Comparison of ENCODE assay signal across 33 cellular contexts in genomic region chr2:8414946-8415869, GRCh38.
DNase-seq lines count a peak whose midpoint lies in the region; ATAC-seq, FAIRE-seq and TF ChIP-seq lines count a peak whose summit lies in the region.
"Had no signal": no experiment of that assay in that cellular context is flagged by ENCODE, and none has a peak within 500 bp of the region (broad histone marks: within the 10 kb centered on the region; RNA-seq: fewer than 3 reads in every experiment).

No MANE protein-coding gene starts in this region.

- RAD21 ChIA-PET in GM12878 (lab: Charles Lee; ENCODE audit: unreplicated experiment): interaction anchor here (0.6 to 8.3 kb wide), 28 partner anchors 7 to 690 kb away, joined by 3 to 92 read pairs (median 4); partner anchors contain the start of gene ID2

- no peaks in the 10 kb centered on the region for H3F3A ChIP-seq in Loucy (ENCODE audit: low read depth)

- TF ChIP-seq CTCF in CD14-positive monocyte (IDR thresholded peaks at IDR 0.05) (no peak), Loucy (conservative IDR thresholded peaks at IDR 0.05; ENCODE audit: low read length) (no peak), GM12878 (IDR thresholded peaks at IDR 0.05 in 2 of 3, conservative IDR thresholded peaks at IDR 0.05 in 1 of 3; ENCODE audit: control insufficient read depth in 2 of 3, extremely low read depth in 1 of 3, insufficient read depth in 1 of 3, low read depth in 3 of 3, low read length in 3 of 3) (no peak)

- H3K9me3 ChIP-seq in Loucy (ENCODE audit: insufficient read depth, low read depth, low read length) (no peaks in the 10 kb centered on the region), GM12878 (replicated peaks; ENCODE audit: control insufficient read depth, insufficient read depth, low read length) (no peaks in the 10 kb centered on the region; the same call in 2 of the 3 replicates)
- H3K9me3 ChIP-seq in naive thymus-derived CD4-positive, alpha-beta T cell (ENCODE audit: control insufficient read depth in 2 of 3, low read length in 3 of 3): no peaks in the 10 kb centered on the region
- H3K9me3 ChIP-seq: Peyer's patch, right atrium auricular region, tibial nerve had no signal

- H2AFZ ChIP-seq in Loucy (ENCODE audit: low read length): 0 out of 2 replicates have a peak overlapping the region, but pooled peaks have one; percentile 16
- H2AFZ ChIP-seq in GM12878 (ENCODE audit: control insufficient read depth, low read depth, low read length): no peak overlapping the region

- POLR2A ChIA-PET in GM12878 (lab: Charles Lee): interaction anchor here (0.6 to 7.9 kb wide), 15 partner anchors 7 to 690 kb away, joined by 3 to 70 read pairs (median 4); partner anchors contain the start of gene ID2
- POLR2A ChIA-PET in naive thymus-derived CD4-positive, alpha-beta T cell (lab: Charles Lee): no interaction called here

- H3K36me3 ChIP-seq in Loucy (ENCODE audit: insufficient read depth, low read length): no peaks in the 10 kb centered on the region
- no peaks in the 10 kb centered on the region for H3K36me3 ChIP-seq in GM12878 (ENCODE audit: control insufficient read depth in 2 of 2, insufficient read depth in 2 of 2, low read length in 1 of 2)
- H3K36me3 ChIP-seq in naive thymus-derived CD4-positive, alpha-beta T cell (ENCODE audit: control insufficient read depth in 2 of 3, insufficient read depth in 3 of 3, low read length in 3 of 3): no peaks in the 10 kb centered on the region
- H3K36me3 ChIP-seq: cardiac muscle cell, Peyer's patch, right atrium auricular region, tibial nerve had no signal

- H3K4me3 ChIP-seq in Loucy (ENCODE audit: low read length, poor library complexity, severe bottlenecking) (no peak overlapping the region), GM12878 (no peak overlapping the region)
- H3K4me3 ChIP-seq in naive thymus-derived CD4-positive, alpha-beta T cell (ENCODE audit: low read length): no peak overlapping the region
- H3K4me3 ChIP-seq: cardiac muscle cell, Peyer's patch, right atrium auricular region, tibial nerve had no signal

- no peaks in the 10 kb centered on the region for H3K9me2 ChIP-seq in Loucy (replicated peaks; ENCODE audit: low read depth, low read length)

- H3K27me3 ChIP-seq in Loucy (ENCODE audit: insufficient read depth, low read length, poor library complexity, severe bottlenecking) (no peaks in the 10 kb centered on the region), GM12878 (replicated peaks in 1 of 2; ENCODE audit: control insufficient read depth in 2 of 2, insufficient read depth in 2 of 2, low read length in 1 of 2) (no peaks in the 10 kb centered on the region)
- peaks cover 0 to 3% of the 10 kb centered on the region in 2 donors for H3K27me3 ChIP-seq in naive thymus-derived CD4-positive, alpha-beta T cell (ENCODE audit: control insufficient read depth in 2 of 2, insufficient read depth in 2 of 2, low read length in 2 of 2)
- H3K27me3 ChIP-seq: cardiac muscle cell, Peyer's patch, right atrium auricular region, tibial nerve had no signal

- peaks cover 0 to 4% (median 0%) of the 10 kb centered on the region in 3 donors for H3K27me3 Mint-ChIP-seq in CD14-positive monocyte (ENCODE audit: low read depth in 3 of 3)
- peaks cover 0 to 33% (median 0%) of the 10 kb centered on the region in 5 donors for H3K27me3 Mint-ChIP-seq in naive thymus-derived CD4-positive, alpha-beta T cell

- TF ChIP-seq RAD21 in GM12878 (IDR thresholded peaks at IDR 0.05; ENCODE audit: insufficient read depth, low read depth, low read length): no peak

- no peak for FAIRE-seq in GM12878 (lab: Jason Lieb, UNC)
- FAIRE-seq: astrocyte, colon had no signal

- CTCF ChIA-PET in GM12878 (lab: Yijun Ruan, JAX): interaction anchor here (0.9 to 3.0 kb wide), 7 partner anchors 10 to 272 kb away, joined by 3 to 9 read pairs (median 5); no protein-coding TSS in a partner anchor
- CTCF ChIA-PET in naive thymus-derived CD4-positive, alpha-beta T cell (lab: Charles Lee): interaction anchor here (0.6 kb wide), 1 partner anchor 1309 kb away, joined by 3 read pairs; no protein-coding TSS in a partner anchor

- no peaks in the 10 kb centered on the region for H3K79me2 ChIP-seq in Loucy (ENCODE audit: insufficient read depth, low read length)
- H3K79me2 ChIP-seq in GM12878 (ENCODE audit: control insufficient read depth, insufficient read depth, low read length): no peaks in the 10 kb centered on the region

- SMC1A ChIA-PET in GM12878 (lab: Charles Lee; ENCODE audit: uncharacterized antibody, unreplicated experiment): interaction anchor here (0.6 to 20.6 kb wide), 36 partner anchors 8 to 987 kb away, joined by 3 to 352 read pairs (median 4); no protein-coding TSS in a partner anchor

- H3K27ac Mint-ChIP-seq in CD14-positive monocyte: peak overlapping the region; percentile 64 to 94 (median 86)
- H3K27ac Mint-ChIP-seq in naive thymus-derived CD4-positive, alpha-beta T cell: no peak overlapping the region
- H3K27ac Mint-ChIP-seq: activated naive CD8-positive, alpha-beta T cell treated with anti-CD3 and anti-CD28 coated beads, Interleukin-2, amount 50 U/mL, for 24 hours; B cell; H9; IgD-negative memory B cell; T-helper 2 cell treated with Interferon-gamma antibody and Interleukin-4, amounts not matched to agents 5 μg/mL and 100 μg/mL, for 36 hours had no signal

- H3K36me3 Mint-ChIP-seq in CD14-positive monocyte: peaks cover 2 to 3% of the 10 kb centered on the region in 2 donors
- H3K36me3 Mint-ChIP-seq in naive thymus-derived CD4-positive, alpha-beta T cell: peaks cover 0 to 9% (median 0%) of the 10 kb centered on the region in 5 donors
- H3K36me3 Mint-ChIP-seq: IgD-negative memory B cell had no signal

- H3K4me1 Mint-ChIP-seq in CD14-positive monocyte: peaks cover 57% of the 10 kb centered on the region
- H3K4me1 Mint-ChIP-seq in naive thymus-derived CD4-positive, alpha-beta T cell: peaks cover 0 to 8% (median 0%) of the 10 kb centered on the region in 7 donors
- H3K4me1 Mint-ChIP-seq: B cell had no signal

- H3K9ac ChIP-seq in Loucy (ENCODE audit: low read depth, low read length, poor library complexity, severe bottlenecking) (no peak overlapping the region), GM12878 (ENCODE audit: control insufficient read depth, insufficient read depth, low read length) (no peak overlapping the region)

- H3K4me3 Mint-ChIP-seq in CD14-positive monocyte: peak overlapping the region; percentile 60 to 61
- no peak overlapping the region for H3K4me3 Mint-ChIP-seq in naive thymus-derived CD4-positive, alpha-beta T cell
- H3K4me3 Mint-ChIP-seq: activated naive CD8-positive, alpha-beta T cell treated with anti-CD3 and anti-CD28 coated beads, Interleukin-2, amount 50 U/mL, for 24 hours; B cell; H9; IgD-negative memory B cell; T-helper 2 cell treated with Interferon-gamma antibody and Interleukin-4, amounts not matched to agents 5 μg/mL and 100 μg/mL, for 36 hours had no signal

- intact Hi-C loops in CD14-positive monocyte (cut with micrococcal nuclease) (loop anchor here (10.0 kb wide), 3 partner anchors 60 to 270 kb away; partner anchors contain the start of gene ID2 (in 1 of the 2)), GM12878 (cut with micrococcal nuclease; ENCODE audit: unreplicated experiment) (no loop called here)
- intact Hi-C loops in naive thymus-derived CD4-positive, alpha-beta T cell (cut with micrococcal nuclease): no loop called here

- BruUV-seq in GM12878 (replicated peaks; lab: Mats Ljungman, UMichigan): TSS peak; percentile 44

- 8% methylated on average over 13 of the region's 13 CpGs for WGBS in GM12878 (ENCODE audit: insufficient coverage, insufficient replicate concordance, low lambda C conversion rate, missing lambda C conversion rate)

- 0 out of 2 replicates have a peak overlapping the region, but pooled peaks have one; percentile 0 for H3K27ac ChIP-seq in GM12878 (ENCODE audit: control insufficient read depth, insufficient read depth)
- no peak overlapping the region for H3K27ac ChIP-seq in naive thymus-derived CD4-positive, alpha-beta T cell (ENCODE audit: low read depth, low read length)
- H3K27ac ChIP-seq: cardiac muscle cell, Peyer's patch, right atrium auricular region, tibial nerve had no signal

- H4K20me1 ChIP-seq in Loucy (ENCODE audit: insufficient read depth, low read length, poor library complexity, severe bottlenecking) (no peaks in the 10 kb centered on the region), GM12878 (ENCODE audit: control insufficient read depth, insufficient read depth) (no peaks in the 10 kb centered on the region; the same call in 1 of the 2 replicates)

- in situ Hi-C loops in GM12878 (cut with MboI): no loop called here

- peaks cover 0 to 2% (median 0%) of the 10 kb centered on the region in 7 donors for H3K9me3 Mint-ChIP-seq in CD14-positive monocyte
- H3K9me3 Mint-ChIP-seq in naive thymus-derived CD4-positive, alpha-beta T cell: peaks cover 0 to 4% (median 0%) of the 10 kb centered on the region in 11 donors
- H3K9me3 Mint-ChIP-seq: H9; T-helper 2 cell treated with Interferon-gamma antibody and Interleukin-4, amounts not matched to agents 5 μg/mL and 100 μg/mL, for 36 hours had no signal

- TF ChIP-seq POLR2A in GM12878 (IDR thresholded peaks at IDR 0.05; ENCODE audit: low read depth, low read length): no peak

- peak; percentile 56 for ATAC-seq in GM12878
- ATAC-seq in naive thymus-derived CD4-positive, alpha-beta T cell: peak; percentile 57
- ATAC-seq: activated naive CD8-positive, alpha-beta T cell treated with anti-CD3 and anti-CD28 coated beads, Interleukin-2, amount 50 U/mL, for 24 hours; left cardiac atrium had no signal

- peaks cover 45% of the 10 kb centered on the region for H3K4me1 ChIP-seq in Loucy (ENCODE audit: insufficient read depth, low read length, poor library complexity, severe bottlenecking)
- H3K4me1 ChIP-seq in GM12878 (ENCODE audit: control insufficient read depth, insufficient read depth, low read length): peaks cover 14% of the 10 kb centered on the region
- H3K4me1 ChIP-seq in naive thymus-derived CD4-positive, alpha-beta T cell (ENCODE audit: control insufficient read depth in 2 of 2, insufficient read depth in 2 of 2, low read length in 2 of 2): no peaks in the 10 kb centered on the region

- DNase-seq in CD14-positive monocyte (ENCODE audit: low spot score) (no peak), GM12878 (ENCODE audit: low read depth, low spot score) (no peak), T-helper 1 cell (no peak), T1000 (lab: John Stamatoyannopoulos, UW) (no peak)
- DNase-seq in naive thymus-derived CD4-positive, alpha-beta T cell: no peak
- DNase-seq in stimulated activated CD8-positive, alpha-beta memory T cell treated with anti-CD3 and anti-CD28 coated beads, Interleukin-4, amount 100 ng/mL, for 48 hours: no peak
- no peak for DNase-seq in activated CD8-positive, alpha-beta memory T cell treated with anti-CD3 and anti-CD28 coated beads, Interleukin-2, amount 50 U/mL, for 4 hours
- DNase-seq: ACHN; activated CD4-positive, alpha-beta T cell treated with anti-CD3 and anti-CD28 coated beads for 4 hours; activated gamma-delta T cell; activated naive CD8-positive, alpha-beta T cell treated with anti-CD3 and anti-CD28 coated beads, Interleukin-2, amount 50 U/mL, for 24 hours; DMS153; H9; hippocampal formation; left cardiac atrium; mesenchymal stem cell; NCI-H1105; NCI-H2029; NCI-H526 treated with DMSO at 0.1 percent for 48 hours; NK-92 treated with Interleukin-12 subunit alpha and Interleukin-12 subunit beta, amount 100 ng/mL, for 24 hours; Peyer's patch; posterior cingulate gyrus; SHP77; stimulated activated CD4-positive, alpha-beta T cell treated with anti-CD3 and anti-CD28 coated beads, Interleukin-2, amount 100 ng/mL, for 24 hours had no signal

- H3K4me2 ChIP-seq in Loucy (ENCODE audit: low read depth, low read length, poor library complexity, severe bottlenecking) (no peak overlapping the region), GM12878 (ENCODE audit: control insufficient read depth, insufficient read depth) (no peak overlapping the region; the same call in 1 of the 2 replicates)

- TF ChIP-seq EP300 in GM12878 (IDR thresholded peaks at IDR 0.05; ENCODE audit: borderline replicate concordance in 1 of 2, control insufficient read depth in 1 of 2, low read depth in 2 of 2, low read length in 2 of 2): no peak; a peak in 1 of 4 replicates

Comparison
In these comparisons a context has a peak if more than half of its experiments do, and no peak if none do; other contexts are left out.
1. H3K27ac Mint-ChIP-seq: peak in CD14-positive monocyte (7 of 7); none in naive thymus-derived CD4-positive, alpha-beta T cell (0 of 9).
2. H3K4me3 Mint-ChIP-seq: peak in CD14-positive monocyte (2 of 2); none in naive thymus-derived CD4-positive, alpha-beta T cell (0 of 10).
3. intact Hi-C loops: an anchor here in CD14-positive monocyte (10.0 kb wide); none called in GM12878 and naive thymus-derived CD4-positive, alpha-beta T cell.